In genomic region chr17:81858170-81858966, GRCh38 we compare ENCODE assay signal across 9 cellular contexts. TPM values are rescaled to one million over a fixed set of nuclear protein-coding genes. Genes with fewer than 3 reads are reported as not detected.
DNase-seq lines count a peak whose midpoint lies in the region; ATAC-seq and TF ChIP-seq lines count a peak whose summit lies in the region.
"Had no signal": no experiment of that assay in that cellular context is flagged by ENCODE, and none has a peak within 500 bp of the region (broad histone marks: within the 10 kb centered on the region; RNA-seq: fewer than 3 reads in every experiment).

No MANE protein-coding gene starts in this region.

- no peak overlapping the region for H2AFZ ChIP-seq in smooth muscle cell (ENCODE audit: low read depth)

- 86% methylated on average over 24 of the region's 30 CpGs for WGBS in esophagus muscularis mucosa
- WGBS in smooth muscle cell (ENCODE audit: low lambda C conversion rate) = 91% methylated on average over 30 of the region's 30 CpGs

- H3K4me1 ChIP-seq in esophagus muscularis mucosa (peaks cover 40 to 76% (median 57%) of the 10 kb centered on the region in 4 donors), smooth muscle cell (ENCODE audit: low read depth) (peaks cover 25% of the 10 kb centered on the region), left lung (peaks cover 16 to 71% of the 10 kb centered on the region in 2 donors)

- H3K9ac ChIP-seq in smooth muscle cell (ENCODE audit: low read depth) = peak overlapping the region; percentile 94

- no peak for TF ChIP-seq POLR2A in esophagus muscularis mucosa (IDR thresholded peaks at IDR 0.05; ENCODE audit: low read depth)

- H3K27me3 ChIP-seq in esophagus muscularis mucosa = no peaks in the 10 kb centered on the region
- H3K27me3 ChIP-seq in smooth muscle cell (ENCODE audit: low read depth) = no peaks in the 10 kb centered on the region
- no peaks in the 10 kb centered on the region for H3K27me3 ChIP-seq in left lung

- intact Hi-C loops in esophagus muscularis mucosa (cut with DNase I) = no loop called here
- intact Hi-C loops in left lung (cut with DNase I) = no loop called here

- no peak for TF ChIP-seq EP300 in esophagus muscularis mucosa (IDR thresholded peaks at IDR 0.05)

- H3K27ac ChIP-seq in esophagus muscularis mucosa (replicated peaks in 1 of 4) (no peak overlapping the region), smooth muscle cell (ENCODE audit: low read depth) (peak overlapping the region; percentile 83), left lung (peak overlapping the region in 1 of 2 donors; percentile 1)

- TF ChIP-seq CTCF in esophagus muscularis mucosa (IDR thresholded peaks at IDR 0.05) (no peak), smooth muscle cell (IDR thresholded peaks at IDR 0.05; ENCODE audit: borderline replicate concordance, insufficient read depth, poor library complexity, severe bottlenecking) (no peak), left lung (IDR thresholded peaks at IDR 0.05) (no peak)

- H3K36me3 ChIP-seq in esophagus muscularis mucosa (peaks cover 29 to 59% (median 56%) of the 10 kb centered on the region in 4 donors), smooth muscle cell (ENCODE audit: low read depth) (peaks cover 6% of the 10 kb centered on the region), left lung (peaks cover 0 to 57% of the 10 kb centered on the region in 2 donors)

- H3K4me2 ChIP-seq in smooth muscle cell = peak overlapping the region; percentile 98

- H3K79me2 ChIP-seq in smooth muscle cell (ENCODE audit: low read depth) = peaks cover 90% of the 10 kb centered on the region

- no peaks in the 10 kb centered on the region for H3K9me3 ChIP-seq in esophagus muscularis mucosa
- no peaks in the 10 kb centered on the region for H3K9me3 ChIP-seq in smooth muscle cell (replicated peaks; ENCODE audit: low read depth)
- H3K9me3 ChIP-seq in left lung = no peaks in the 10 kb centered on the region

- ATAC-seq in GM21381 (IDR thresholded peaks at IDR 0.05; ENCODE audit: unreplicated experiment) (no peak), left lung (no peak)

- peaks cover under 1% of the 10 kb centered on the region for H3F3A ChIP-seq in smooth muscle cell (ENCODE audit: low read depth)

- H3K4me3 ChIP-seq in esophagus muscularis mucosa = peak overlapping the region in 3 of 4 donors; percentile 81 to 99 (median 89)
- peak overlapping the region; percentile 100 for H3K4me3 ChIP-seq in smooth muscle cell
- H3K4me3 ChIP-seq in left lung = peak overlapping the region in 1 of 2 donors; percentile 97

- peak; percentile 43 for DNase-seq in SIG-M5 treated with dmso at 0.1 percent for 504 hours (lab: John Stamatoyannopoulos, UW; ENCODE audit: unreplicated experiment)
- DNase-seq in SIG-M5 (lab: John Stamatoyannopoulos, UW) = no peak
- DNase-seq in SHP77 (lab: John Stamatoyannopoulos, UW) = peak; percentile 82 to 88
- no peak for DNase-seq in esophagus muscularis mucosa (ENCODE audit: extremely low spot score)
- no peak for DNase-seq in smooth muscle cell (lab: John Stamatoyannopoulos, UW; ENCODE audit: unreplicated experiment)
- DNase-seq in retina = no peak
- no peak for DNase-seq in left lung

- H4K20me1 ChIP-seq in smooth muscle cell (ENCODE audit: low read depth) = peaks cover 74% of the 10 kb centered on the region

RNA-seq across cellular contexts. Expression of gene P4HB, which starts 2.0 kb away (rescaled TPM):
- total RNA-seq in esophagus muscularis mucosa = 100 to 1,000 TPM; 269 to 334 (median 313) TPM
- 1,406 and 1,593 TPM in 2 replicates for total RNA-seq in smooth muscle cell
- 1,326 and 1,526 TPM in 2 replicates for polyA plus RNA-seq in smooth muscle cell
- 100 to 1,000 TPM; 851 to 935 TPM for total RNA-seq in left lung

RNA-seq across cellular contexts. Expression of gene ARHGDIA, which starts 12.8 kb away (rescaled TPM):
- total RNA-seq in esophagus muscularis mucosa (100 to 1,000 TPM; 115 to 229 (median 202) TPM), smooth muscle cell (67.6 and 256 TPM in 2 replicates), left lung (100 to 1,000 TPM; 339 to 481 TPM)
- polyA plus RNA-seq in smooth muscle cell = 353 and 360 TPM in 2 replicates

RNA-seq across cellular contexts. Expression of gene PPP1R27, which starts 23.5 kb away (rescaled TPM):
- total RNA-seq in esophagus muscularis mucosa = not detected
- total RNA-seq in smooth muscle cell = 0.58 and 3.1 TPM in 2 replicates
- 0.79 and 1.6 TPM in 2 replicates for polyA plus RNA-seq in smooth muscle cell
- total RNA-seq in left lung = not detected
- total RNA-seq: T-helper 1 cell treated with Interleukin-12 subunit alpha and Interleukin-12 subunit beta and Interleukin-4 antibody, amounts not matched to agents 30 ng/mL and 1 ng/mL, for 36 hours had no signal

RNA-seq across cellular contexts. Expression of gene MCRIP1, which starts 25.3 kb away (rescaled TPM):
- 100 to 1,000 TPM in 3 of 4 donors, 10 to 100 TPM in 1; 83.5 to 146 (median 114) TPM for total RNA-seq in esophagus muscularis mucosa
- 85.1 and 85.8 TPM in 2 replicates for total RNA-seq in smooth muscle cell
- polyA plus RNA-seq in smooth muscle cell = 194 and 208 TPM in 2 replicates
- 10 to 100 TPM; 61.7 to 74.0 TPM for total RNA-seq in left lung

RNA-seq across cellular contexts. Expression of gene ALYREF, which starts 33.0 kb away (rescaled TPM):
- total RNA-seq in esophagus muscularis mucosa (10 to 100 TPM; 44.0 to 67.7 (median 56.5) TPM), smooth muscle cell (58.9 and 75.9 TPM in 2 replicates), left lung (10 to 100 TPM; 42.7 to 69.7 TPM)
- polyA plus RNA-seq in smooth muscle cell = 123 and 136 TPM in 2 replicates

Comparison
In these comparisons a context has a peak if more than half of its experiments do, and no peak if none do; other contexts are left out.
1. DNase-seq: peak in SIG-M5 treated with dmso at 0.1 percent for 504 hours (single experiment) and SHP77 (2 of 2); none in SIG-M5 (single experiment), esophagus muscularis mucosa (single experiment), smooth muscle cell (single experiment), retina (single experiment) and left lung (0 of 2).